Comparison of ENCODE assay signal across 10 cellular contexts in the genomic region with DNA sequence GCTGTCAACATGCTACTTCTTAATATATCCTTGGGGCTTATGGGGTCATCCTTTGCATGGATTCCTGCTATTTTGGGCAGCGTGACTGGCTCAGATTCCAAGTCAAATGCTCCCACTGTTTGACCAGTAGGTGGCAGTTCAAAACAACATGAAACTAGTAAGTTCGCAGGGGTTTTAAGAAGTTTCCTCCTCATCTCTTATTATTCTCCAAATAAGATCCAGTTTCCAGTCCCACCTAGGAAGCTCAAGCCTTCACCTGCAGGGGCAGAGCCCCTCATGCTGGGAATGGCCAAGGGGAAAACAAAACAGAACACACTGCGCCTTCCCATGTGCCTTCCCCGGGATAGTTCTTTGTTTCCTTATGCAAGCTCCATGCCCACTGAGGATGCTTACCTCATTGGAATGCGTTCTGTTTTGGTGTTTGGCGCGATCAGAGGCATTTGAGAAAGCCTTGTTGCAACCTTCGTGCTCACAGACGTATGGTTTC.
DNase-seq lines count a peak whose midpoint lies in the region; ATAC-seq, FAIRE-seq and TF ChIP-seq lines count a peak whose summit lies in the region.
"Had no signal": no experiment of that assay in that cellular context is flagged by ENCODE, and none has a peak within 500 bp of the region (broad histone marks: within the 10 kb centered on the region; RNA-seq: fewer than 3 reads in every experiment).

No MANE protein-coding gene starts in this region.

- no peaks in the 10 kb centered on the region for H3K9me3 Mint-ChIP-seq in brain

- no peak overlapping the region for H3K9ac ChIP-seq in MM.1S (ENCODE audit: low read length)

- no peak overlapping the region for H3K4me2 ChIP-seq in MM.1S (ENCODE audit: low read depth, low read length)

- peak; percentile 83 for DNase-seq in ELF-1 (ENCODE audit: low read depth, low spot score)
- DNase-seq in MM.1S = peak; percentile 31
- no peak for DNase-seq in transverse colon
- DNase-seq in activated CD4-positive, alpha-beta T cell treated with anti-CD3 and anti-CD28 coated beads, Interleukin-2, amount 50 U/mL, for 1 hour = no peak
- no peak for DNase-seq in T-helper 9 cell

- H3K4me3 Mint-ChIP-seq in brain = no peak overlapping the region

- peaks cover 6% of the 10 kb centered on the region for H3K36me3 Mint-ChIP-seq in brain

- TF ChIP-seq EP300 in transverse colon (IDR thresholded peaks at IDR 0.05; ENCODE audit: low read depth) = no peak

- no peaks in the 10 kb centered on the region for H3K79me2 ChIP-seq in MM.1S (ENCODE audit: low read length)

- intact Hi-C loops in transverse colon (cut with DNase I; ENCODE audit: low total_unique reads) = loop anchor here (10.0 kb wide), 1 partner anchor 258 kb away; the partner anchor contains the start of gene GLI3

- peaks cover 61% of the 10 kb centered on the region for H3K4me1 Mint-ChIP-seq in brain

- no peaks in the 10 kb centered on the region for H3K9me2 ChIP-seq in MM.1S (replicated peaks; ENCODE audit: insufficient read depth, low read length)

- no peaks in the 10 kb centered on the region for H4K20me1 ChIP-seq in MM.1S (ENCODE audit: insufficient read depth, low read length)

- peak overlapping the region in 2 of 5 experiments; percentile 60 to 64 for H3K27ac Mint-ChIP-seq in brain

- H3K4me1 ChIP-seq in MM.1S (ENCODE audit: low read length) = peaks cover 7% of the 10 kb centered on the region
- peaks cover 0 to 28% (median 8%) of the 10 kb centered on the region in 4 donors for H3K4me1 ChIP-seq in transverse colon
- H3K4me1 ChIP-seq: SJSA1 had no signal

- TF ChIP-seq CTCF in MM.1S (IDR thresholded peaks at IDR 0.05; ENCODE audit: low read length) = peak; percentile 59
- TF ChIP-seq CTCF in brain (conservative IDR thresholded peaks at IDR 0.05) = peak; percentile 78 to 84
- peak; percentile 53 to 66 (median 54) for TF ChIP-seq CTCF in transverse colon (IDR thresholded peaks at IDR 0.05)

- no peak overlapping the region for H3K27ac ChIP-seq in MM.1S (ENCODE audit: low read length)
- H3K27ac ChIP-seq in transverse colon = peak overlapping the region in 2 of 4 donors; percentile 11 to 20
- H3K27ac ChIP-seq: SJSA1 had no signal

- peak; percentile 75 for FAIRE-seq in islet of Langerhans (lab: Jason Lieb, UNC)

- H3K9me3 ChIP-seq in MM.1S (replicated peaks; ENCODE audit: insufficient read depth, low read length) (no peaks in the 10 kb centered on the region), transverse colon (no peaks in the 10 kb centered on the region)
- H3K9me3 ChIP-seq: SJSA1 had no signal

- in situ Hi-C loops in transverse colon (cut with MboI; ENCODE audit: low pct_ligation_motif_present in 1 of 4, low pct_unique_long_range_greater_than_20kb in 1 of 4, low sequenced_read_pairs in 3 of 4) = loop anchor here in 1 of 4 donors (25.0 kb wide), 2 partner anchors 260 to 710 kb away; partner anchors contain the start of gene GLI3

- no peaks in the 10 kb centered on the region for H3K36me3 ChIP-seq in MM.1S (replicated peaks; ENCODE audit: insufficient read depth, low read length)
- H3K36me3 ChIP-seq in transverse colon = no peaks in the 10 kb centered on the region

- H2AFZ ChIP-seq in MM.1S (ENCODE audit: low read length) = no peak overlapping the region

- H3K4me3 ChIP-seq in MM.1S (ENCODE audit: low read length) (no peak overlapping the region), transverse colon (no peak overlapping the region)
- H3K4me3 ChIP-seq: SJSA1, skin epidermis had no signal

- TF ChIP-seq POLR2A in transverse colon (IDR thresholded peaks at IDR 0.05) = no peak

- no peaks in the 10 kb centered on the region for H3K27me3 ChIP-seq in MM.1S (replicated peaks; ENCODE audit: insufficient read depth, low read length)
- H3K27me3 ChIP-seq in transverse colon = no peaks in the 10 kb centered on the region
- H3K27me3 ChIP-seq: SJSA1 had no signal

- H3F3A ChIP-seq in MM.1S (ENCODE audit: insufficient read depth, low read length) = no peaks in the 10 kb centered on the region

- ATAC-seq in HG03045 (IDR thresholded peaks at IDR 0.05; ENCODE audit: unreplicated experiment) = no peak

- WGBS in transverse colon (ENCODE audit: low coverage in 1 of 2), 2 donors = 61 to 65% methylated on average over 2 to 9 of the region's 9 CpGs

- peaks cover 2% of the 10 kb centered on the region for H3K27me3 Mint-ChIP-seq in brain

Comparison
In these comparisons a context has a peak if more than half of its experiments do, and no peak if none do; other contexts are left out.
1. DNase-seq: peak in ELF-1 (single experiment) and MM.1S (single experiment); none in transverse colon (single experiment), activated CD4-positive, alpha-beta T cell treated with anti-CD3 and anti-CD28 coated beads, Interleukin-2, amount 50 U/mL, for 1 hour (single experiment) and T-helper 9 cell (single experiment).
2. Peak in every context shown above with its lines, with median percentiles within 50 percentile points of each other: CTCF ChIP-seq.